In the genomic region with DNA sequence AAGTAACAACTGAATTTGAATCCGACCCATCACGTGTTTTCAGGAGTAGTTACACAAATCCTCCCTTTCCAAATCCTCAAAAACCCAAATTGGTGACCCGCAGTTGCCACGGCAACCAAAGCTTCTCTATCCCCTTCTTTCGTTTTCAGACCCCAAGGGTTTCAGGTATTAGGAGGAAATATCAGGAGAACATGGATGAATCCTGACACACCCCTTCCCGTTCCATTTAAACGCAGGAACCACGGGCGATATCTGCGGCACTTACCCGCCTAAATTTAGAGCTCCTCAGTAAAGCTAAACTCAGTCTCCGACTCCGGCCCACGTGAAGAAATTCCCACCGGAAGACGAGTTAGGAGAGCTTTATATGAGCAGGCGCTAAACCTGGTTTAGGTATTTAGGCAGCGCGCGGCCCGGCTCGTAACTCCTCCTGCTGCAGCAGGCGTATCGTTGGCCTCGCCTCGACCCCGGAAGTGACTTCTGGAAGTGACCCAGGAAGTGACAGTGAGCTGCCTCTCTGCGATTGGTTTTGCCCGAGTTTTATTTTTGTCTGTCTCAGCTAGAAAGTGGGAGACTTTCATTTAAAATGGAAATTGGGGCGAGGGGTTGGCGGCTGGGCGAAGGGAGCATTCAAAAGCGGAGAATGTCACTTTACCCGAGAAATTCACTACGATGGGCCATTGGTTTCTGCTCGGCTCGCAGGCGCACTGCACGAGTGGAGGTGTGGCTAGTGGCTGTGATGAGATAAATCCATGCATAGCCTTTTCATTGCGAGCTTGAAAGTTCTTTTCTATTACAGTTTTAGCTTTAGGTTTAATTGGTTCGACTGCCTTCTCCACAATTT, we compare ENCODE assay signal across 1 cellular context.
A peak's percentile ranks its signal among the peaks of the same experiment; 100 is the strongest.
TF ChIP-seq lines count a peak whose summit lies in the region.

A gene (minus strand): TSS at position 472 of the 841 bp plus-strand sequence.

TF ChIP-seq in GM12878, 131 proteins besides CTCF, POLR2A, EP300 and RAD21 (continued from another document and continues in another):
- TF ChIP-seq, protein P1, sequence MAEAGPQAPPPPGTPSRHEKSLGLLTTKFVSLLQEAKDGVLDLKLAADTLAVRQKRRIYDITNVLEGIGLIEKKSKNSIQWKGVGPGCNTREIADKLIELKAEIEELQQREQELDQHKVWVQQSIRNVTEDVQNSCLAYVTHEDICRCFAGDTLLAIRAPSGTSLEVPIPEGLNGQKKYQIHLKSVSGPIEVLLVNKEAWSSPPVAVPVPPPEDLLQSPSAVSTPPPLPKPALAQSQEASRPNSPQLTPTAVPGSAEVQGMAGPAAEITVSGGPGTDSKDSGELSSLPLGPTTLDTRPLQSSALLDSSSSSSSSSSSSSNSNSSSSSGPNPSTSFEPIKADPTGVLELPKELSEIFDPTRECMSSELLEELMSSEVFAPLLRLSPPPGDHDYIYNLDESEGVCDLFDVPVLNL (IDR thresholded peaks at IDR 0.05; ENCODE audit: low read depth, low read length): peak; percentile 83
- no peak for TF ChIP-seq NFIC (IDR thresholded peaks at IDR 0.05; ENCODE audit: low read depth, low read length)
- TF ChIP-seq, protein P2, sequence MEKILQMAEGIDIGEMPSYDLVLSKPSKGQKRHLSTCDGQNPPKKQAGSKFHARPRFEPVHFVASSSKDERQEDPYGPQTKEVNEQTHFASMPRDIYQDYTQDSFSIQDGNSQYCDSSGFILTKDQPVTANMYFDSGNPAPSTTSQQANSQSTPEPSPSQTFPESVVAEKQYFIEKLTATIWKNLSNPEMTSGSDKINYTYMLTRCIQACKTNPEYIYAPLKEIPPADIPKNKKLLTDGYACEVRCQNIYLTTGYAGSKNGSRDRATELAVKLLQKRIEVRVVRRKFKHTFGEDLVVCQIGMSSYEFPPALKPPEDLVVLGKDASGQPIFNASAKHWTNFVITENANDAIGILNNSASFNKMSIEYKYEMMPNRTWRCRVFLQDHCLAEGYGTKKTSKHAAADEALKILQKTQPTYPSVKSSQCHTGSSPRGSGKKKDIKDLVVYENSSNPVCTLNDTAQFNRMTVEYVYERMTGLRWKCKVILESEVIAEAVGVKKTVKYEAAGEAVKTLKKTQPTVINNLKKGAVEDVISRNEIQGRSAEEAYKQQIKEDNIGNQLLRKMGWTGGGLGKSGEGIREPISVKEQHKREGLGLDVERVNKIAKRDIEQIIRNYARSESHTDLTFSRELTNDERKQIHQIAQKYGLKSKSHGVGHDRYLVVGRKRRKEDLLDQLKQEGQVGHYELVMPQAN (conservative IDR thresholded peaks at IDR 0.05): peak; percentile 88
- peak; percentile 60; the same call in 1 of the 2 replicates for TF ChIP-seq CREB1 (IDR thresholded peaks at IDR 0.05; ENCODE audit: low read depth)
- no peak for TF ChIP-seq SUZ12 (IDR thresholded peaks at IDR 0.05; ENCODE audit: unreplicated experiment)
- no peak for TF ChIP-seq CBX5 (IDR thresholded peaks at IDR 0.05; ENCODE audit: low read depth)
- TF ChIP-seq TBL1XR1 (IDR thresholded peaks at IDR 0.05; ENCODE audit: low read depth, low read length): peak; percentile 59
- TF ChIP-seq GATAD2B (conservative IDR thresholded peaks at IDR 0.05; ENCODE audit: low read depth): 0 out of 2 replicates have a peak, but pooled peaks have one; percentile 32
- TF ChIP-seq ASH2L (IDR thresholded peaks at IDR 0.05; ENCODE audit: borderline replicate concordance, low read depth): peak; percentile 90; the same call in 1 of the 2 replicates
- TF ChIP-seq ATF7 (IDR thresholded peaks at IDR 0.05; ENCODE audit: low read depth): peak; percentile 61
- TF ChIP-seq, protein P3, sequence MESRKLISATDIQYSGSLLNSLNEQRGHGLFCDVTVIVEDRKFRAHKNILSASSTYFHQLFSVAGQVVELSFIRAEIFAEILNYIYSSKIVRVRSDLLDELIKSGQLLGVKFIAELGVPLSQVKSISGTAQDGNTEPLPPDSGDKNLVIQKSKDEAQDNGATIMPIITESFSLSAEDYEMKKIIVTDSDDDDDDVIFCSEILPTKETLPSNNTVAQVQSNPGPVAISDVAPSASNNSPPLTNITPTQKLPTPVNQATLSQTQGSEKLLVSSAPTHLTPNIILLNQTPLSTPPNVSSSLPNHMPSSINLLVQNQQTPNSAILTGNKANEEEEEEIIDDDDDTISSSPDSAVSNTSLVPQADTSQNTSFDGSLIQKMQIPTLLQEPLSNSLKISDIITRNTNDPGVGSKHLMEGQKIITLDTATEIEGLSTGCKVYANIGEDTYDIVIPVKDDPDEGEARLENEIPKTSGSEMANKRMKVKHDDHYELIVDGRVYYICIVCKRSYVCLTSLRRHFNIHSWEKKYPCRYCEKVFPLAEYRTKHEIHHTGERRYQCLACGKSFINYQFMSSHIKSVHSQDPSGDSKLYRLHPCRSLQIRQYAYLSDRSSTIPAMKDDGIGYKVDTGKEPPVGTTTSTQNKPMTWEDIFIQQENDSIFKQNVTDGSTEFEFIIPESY (IDR thresholded peaks at IDR 0.05): no peak
- no peak for TF ChIP-seq CEBPB (IDR thresholded peaks at IDR 0.05; ENCODE audit: borderline replicate concordance in 1 of 2, low read depth in 2 of 2, low read length in 2 of 2)
- TF ChIP-seq POLR2AphosphoS5 (IDR thresholded peaks at IDR 0.05; ENCODE audit: low read length): peak; percentile 84
- peak; percentile 65 for TF ChIP-seq PML (IDR thresholded peaks at IDR 0.05; ENCODE audit: low read length)
- no peak for TF ChIP-seq ZNF384 (IDR thresholded peaks at IDR 0.05; ENCODE audit: borderline replicate concordance, low read depth, low read length)
- no peak for TF ChIP-seq SP1 (IDR thresholded peaks at IDR 0.05; ENCODE audit: low read depth, low read length)
- peak; percentile 41 to 84; a peak in 3 of 4 replicates for TF ChIP-seq BHLHE40 (IDR thresholded peaks at IDR 0.05; ENCODE audit: borderline replicate concordance in 1 of 2, low read depth in 2 of 2, low read length in 1 of 2)
- peak; percentile 24; the same call in 1 of the 2 replicates for TF ChIP-seq YY1 (IDR thresholded peaks at IDR 0.05; ENCODE audit: low read depth, low read length)
- peak; percentile 55 to 67; a peak in 3 of 4 replicates for TF ChIP-seq IKZF2 (IDR thresholded peaks at IDR 0.05)
- TF ChIP-seq SMC3 (IDR thresholded peaks at IDR 0.05; ENCODE audit: borderline replicate concordance, low read length): no peak; the same call in 1 of the 2 replicates
- TF ChIP-seq NFYA (IDR thresholded peaks at IDR 0.05; ENCODE audit: borderline replicate concordance, low read depth, low read length): no peak
- TF ChIP-seq NR2C1 (IDR thresholded peaks at IDR 0.05): peak; percentile 97
- TF ChIP-seq KAT2A (conservative IDR thresholded peaks at IDR 0.05; ENCODE audit: control insufficient read depth, low read depth, low read length): no peak
- TF ChIP-seq, protein P4, sequence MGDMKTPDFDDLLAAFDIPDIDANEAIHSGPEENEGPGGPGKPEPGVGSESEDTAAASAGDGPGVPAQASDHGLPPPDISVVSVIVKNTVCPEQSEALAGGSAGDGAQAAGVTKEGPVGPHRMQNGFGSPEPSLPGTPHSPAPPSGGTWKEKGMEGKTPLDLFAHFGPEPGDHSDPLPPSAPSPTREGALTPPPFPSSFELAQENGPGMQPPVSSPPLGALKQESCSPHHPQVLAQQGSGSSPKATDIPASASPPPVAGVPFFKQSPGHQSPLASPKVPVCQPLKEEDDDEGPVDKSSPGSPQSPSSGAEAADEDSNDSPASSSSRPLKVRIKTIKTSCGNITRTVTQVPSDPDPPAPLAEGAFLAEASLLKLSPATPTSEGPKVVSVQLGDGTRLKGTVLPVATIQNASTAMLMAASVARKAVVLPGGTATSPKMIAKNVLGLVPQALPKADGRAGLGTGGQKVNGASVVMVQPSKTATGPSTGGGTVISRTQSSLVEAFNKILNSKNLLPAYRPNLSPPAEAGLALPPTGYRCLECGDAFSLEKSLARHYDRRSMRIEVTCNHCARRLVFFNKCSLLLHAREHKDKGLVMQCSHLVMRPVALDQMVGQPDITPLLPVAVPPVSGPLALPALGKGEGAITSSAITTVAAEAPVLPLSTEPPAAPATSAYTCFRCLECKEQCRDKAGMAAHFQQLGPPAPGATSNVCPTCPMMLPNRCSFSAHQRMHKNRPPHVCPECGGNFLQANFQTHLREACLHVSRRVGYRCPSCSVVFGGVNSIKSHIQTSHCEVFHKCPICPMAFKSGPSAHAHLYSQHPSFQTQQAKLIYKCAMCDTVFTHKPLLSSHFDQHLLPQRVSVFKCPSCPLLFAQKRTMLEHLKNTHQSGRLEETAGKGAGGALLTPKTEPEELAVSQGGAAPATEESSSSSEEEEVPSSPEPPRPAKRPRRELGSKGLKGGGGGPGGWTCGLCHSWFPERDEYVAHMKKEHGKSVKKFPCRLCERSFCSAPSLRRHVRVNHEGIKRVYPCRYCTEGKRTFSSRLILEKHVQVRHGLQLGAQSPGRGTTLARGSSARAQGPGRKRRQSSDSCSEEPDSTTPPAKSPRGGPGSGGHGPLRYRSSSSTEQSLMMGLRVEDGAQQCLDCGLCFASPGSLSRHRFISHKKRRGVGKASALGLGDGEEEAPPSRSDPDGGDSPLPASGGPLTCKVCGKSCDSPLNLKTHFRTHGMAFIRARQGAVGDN (IDR thresholded peaks at IDR 0.05): peak; percentile 90
- no peak for TF ChIP-seq YBX1 (IDR thresholded peaks at IDR 0.05)
- TF ChIP-seq, protein P5, sequence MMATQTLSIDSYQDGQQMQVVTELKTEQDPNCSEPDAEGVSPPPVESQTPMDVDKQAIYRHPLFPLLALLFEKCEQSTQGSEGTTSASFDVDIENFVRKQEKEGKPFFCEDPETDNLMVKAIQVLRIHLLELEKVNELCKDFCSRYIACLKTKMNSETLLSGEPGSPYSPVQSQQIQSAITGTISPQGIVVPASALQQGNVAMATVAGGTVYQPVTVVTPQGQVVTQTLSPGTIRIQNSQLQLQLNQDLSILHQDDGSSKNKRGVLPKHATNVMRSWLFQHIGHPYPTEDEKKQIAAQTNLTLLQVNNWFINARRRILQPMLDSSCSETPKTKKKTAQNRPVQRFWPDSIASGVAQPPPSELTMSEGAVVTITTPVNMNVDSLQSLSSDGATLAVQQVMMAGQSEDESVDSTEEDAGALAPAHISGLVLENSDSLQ (IDR thresholded peaks at IDR 0.05): peak; percentile 71
- 0 out of 2 replicates have a peak, but pooled peaks have one; percentile 44 for TF ChIP-seq CHD2 (IDR thresholded peaks at IDR 0.05; ENCODE audit: borderline replicate concordance, low read depth, low read length)
- no peak for TF ChIP-seq ESRRA (IDR thresholded peaks at IDR 0.05; ENCODE audit: low read length)
- TF ChIP-seq, protein P6, sequence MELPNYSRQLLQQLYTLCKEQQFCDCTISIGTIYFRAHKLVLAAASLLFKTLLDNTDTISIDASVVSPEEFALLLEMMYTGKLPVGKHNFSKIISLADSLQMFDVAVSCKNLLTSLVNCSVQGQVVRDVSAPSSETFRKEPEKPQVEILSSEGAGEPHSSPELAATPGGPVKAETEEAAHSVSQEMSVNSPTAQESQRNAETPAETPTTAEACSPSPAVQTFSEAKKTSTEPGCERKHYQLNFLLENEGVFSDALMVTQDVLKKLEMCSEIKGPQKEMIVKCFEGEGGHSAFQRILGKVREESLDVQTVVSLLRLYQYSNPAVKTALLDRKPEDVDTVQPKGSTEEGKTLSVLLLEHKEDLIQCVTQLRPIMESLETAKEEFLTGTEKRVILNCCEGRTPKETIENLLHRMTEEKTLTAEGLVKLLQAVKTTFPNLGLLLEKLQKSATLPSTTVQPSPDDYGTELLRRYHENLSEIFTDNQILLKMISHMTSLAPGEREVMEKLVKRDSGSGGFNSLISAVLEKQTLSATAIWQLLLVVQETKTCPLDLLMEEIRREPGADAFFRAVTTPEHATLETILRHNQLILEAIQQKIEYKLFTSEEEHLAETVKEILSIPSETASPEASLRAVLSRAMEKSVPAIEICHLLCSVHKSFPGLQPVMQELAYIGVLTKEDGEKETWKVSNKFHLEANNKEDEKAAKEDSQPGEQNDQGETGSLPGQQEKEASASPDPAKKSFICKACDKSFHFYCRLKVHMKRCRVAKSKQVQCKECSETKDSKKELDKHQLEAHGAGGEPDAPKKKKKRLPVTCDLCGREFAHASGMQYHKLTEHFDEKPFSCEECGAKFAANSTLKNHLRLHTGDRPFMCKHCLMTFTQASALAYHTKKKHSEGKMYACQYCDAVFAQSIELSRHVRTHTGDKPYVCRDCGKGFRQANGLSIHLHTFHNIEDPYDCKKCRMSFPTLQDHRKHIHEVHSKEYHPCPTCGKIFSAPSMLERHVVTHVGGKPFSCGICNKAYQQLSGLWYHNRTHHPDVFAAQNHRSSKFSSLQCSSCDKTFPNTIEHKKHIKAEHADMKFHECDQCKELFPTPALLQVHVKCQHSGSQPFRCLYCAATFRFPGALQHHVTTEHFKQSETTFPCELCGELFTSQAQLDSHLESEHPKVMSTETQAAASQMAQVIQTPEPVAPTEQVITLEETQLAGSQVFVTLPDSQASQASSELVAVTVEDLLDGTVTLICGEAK (IDR thresholded peaks at IDR 0.05; ENCODE audit: borderline replicate concordance): peak; percentile 93
- peak; percentile 45; the same call in 1 of the 2 replicates for TF ChIP-seq MEF2A (IDR thresholded peaks at IDR 0.05; ENCODE audit: insufficient read depth, low read depth, low read length)
- peak; percentile 96 for TF ChIP-seq GABPA (IDR thresholded peaks at IDR 0.05; ENCODE audit: low read depth)
- TF ChIP-seq, protein P7, sequence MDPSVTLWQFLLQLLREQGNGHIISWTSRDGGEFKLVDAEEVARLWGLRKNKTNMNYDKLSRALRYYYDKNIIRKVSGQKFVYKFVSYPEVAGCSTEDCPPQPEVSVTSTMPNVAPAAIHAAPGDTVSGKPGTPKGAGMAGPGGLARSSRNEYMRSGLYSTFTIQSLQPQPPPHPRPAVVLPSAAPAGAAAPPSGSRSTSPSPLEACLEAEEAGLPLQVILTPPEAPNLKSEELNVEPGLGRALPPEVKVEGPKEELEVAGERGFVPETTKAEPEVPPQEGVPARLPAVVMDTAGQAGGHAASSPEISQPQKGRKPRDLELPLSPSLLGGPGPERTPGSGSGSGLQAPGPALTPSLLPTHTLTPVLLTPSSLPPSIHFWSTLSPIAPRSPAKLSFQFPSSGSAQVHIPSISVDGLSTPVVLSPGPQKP (IDR thresholded peaks at IDR 0.05; ENCODE audit: low read depth, low read length): 0 out of 2 replicates have a peak, but pooled peaks have one; percentile 52
- TF ChIP-seq, protein P8, sequence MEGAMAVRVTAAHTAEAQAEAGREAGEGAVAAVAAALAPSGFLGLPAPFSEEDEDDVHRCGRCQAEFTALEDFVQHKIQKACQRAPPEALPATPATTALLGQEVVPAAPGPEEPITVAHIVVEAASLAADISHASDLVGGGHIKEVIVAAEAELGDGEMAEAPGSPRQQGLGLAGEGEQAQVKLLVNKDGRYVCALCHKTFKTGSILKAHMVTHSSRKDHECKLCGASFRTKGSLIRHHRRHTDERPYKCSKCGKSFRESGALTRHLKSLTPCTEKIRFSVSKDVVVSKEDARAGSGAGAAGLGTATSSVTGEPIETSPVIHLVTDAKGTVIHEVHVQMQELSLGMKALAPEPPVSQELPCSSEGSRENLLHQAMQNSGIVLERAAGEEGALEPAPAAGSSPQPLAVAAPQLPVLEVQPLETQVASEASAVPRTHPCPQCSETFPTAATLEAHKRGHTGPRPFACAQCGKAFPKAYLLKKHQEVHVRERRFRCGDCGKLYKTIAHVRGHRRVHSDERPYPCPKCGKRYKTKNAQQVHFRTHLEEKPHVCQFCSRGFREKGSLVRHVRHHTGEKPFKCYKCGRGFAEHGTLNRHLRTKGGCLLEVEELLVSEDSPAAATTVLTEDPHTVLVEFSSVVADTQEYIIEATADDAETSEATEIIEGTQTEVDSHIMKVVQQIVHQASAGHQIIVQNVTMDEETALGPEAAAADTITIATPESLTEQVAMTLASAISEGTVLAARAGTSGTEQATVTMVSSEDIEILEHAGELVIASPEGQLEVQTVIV (IDR thresholded peaks at IDR 0.05; ENCODE audit: borderline replicate concordance, partially characterized antibody): peak; percentile 41
- peak; percentile 53; the same call in 1 of the 2 replicates for TF ChIP-seq RB1 (IDR thresholded peaks at IDR 0.05; ENCODE audit: borderline replicate concordance)
- no peak for TF ChIP-seq RELA (IDR thresholded peaks at IDR 0.05; ENCODE audit: borderline replicate concordance, partially characterized antibody)
